Comparison of ENCODE assay signal across 35 cellular contexts in genomic region chr1:89733748-89734147, GRCh38.
"Had no signal": no experiment of that assay in that cellular context is flagged by ENCODE, and none has a peak within 500 bp of the region (broad histone marks: within the 10 kb centered on the region; RNA-seq: fewer than 3 reads in every experiment).

No MANE protein-coding gene starts in this region.

- H3K4me1 ChIP-seq: ascending aorta, Peyer's patch had no signal

- H3K27ac Mint-ChIP-seq: activated B cell treated with CpG ODN at 0.5 μM for 24 hours; activated CD4-positive, alpha-beta memory T cell treated with anti-CD3 and anti-CD28 coated beads, Interleukin-2, amount 10 ng/mL, durations not matched to agents 7 days and 5 days; activated CD8-positive, alpha-beta memory T cell treated with anti-CD3 and anti-CD28 coated beads, Interleukin-2, amount 10 ng/mL, durations not matched to agents 7 days and 5 days; activated naive CD8-positive, alpha-beta T cell treated with anti-CD3 and anti-CD28 coated beads, Interleukin-2, amount 10 ng/mL, durations not matched to agents 7 days and 5 days had no signal

- H3K27ac ChIP-seq: ascending aorta, cardiac muscle cell, Peyer's patch, SJSA1, VCaP had no signal

- H3K27me3 ChIP-seq: ascending aorta, cardiac muscle cell, MG63, Peyer's patch, SJSA1 had no signal

- H3K4me3 Mint-ChIP-seq: activated B cell treated with CpG ODN at 0.5 μM for 24 hours; activated CD4-positive, alpha-beta memory T cell treated with anti-CD3 and anti-CD28 coated beads, Interleukin-2, amount 10 ng/mL, durations not matched to agents 7 days and 5 days; activated CD8-positive, alpha-beta memory T cell treated with anti-CD3 and anti-CD28 coated beads, Interleukin-2, amount 10 ng/mL, durations not matched to agents 7 days and 5 days; activated naive CD8-positive, alpha-beta T cell treated with anti-CD3 and anti-CD28 coated beads, Interleukin-2, amount 10 ng/mL, durations not matched to agents 7 days and 5 days; central memory CD8-positive, alpha-beta T cell had no signal

- H3K9me3 ChIP-seq: ascending aorta, MG63, Peyer's patch, SJSA1 had no signal

- H3K36me3 ChIP-seq: ascending aorta, cardiac muscle cell, MG63, Peyer's patch, SJSA1 had no signal

- H3K9me3 Mint-ChIP-seq: activated B cell treated with CpG ODN at 0.5 μM for 24 hours; activated CD4-positive, alpha-beta memory T cell treated with anti-CD3 and anti-CD28 coated beads, Interleukin-2, amount 10 ng/mL, durations not matched to agents 7 days and 5 days; activated naive CD8-positive, alpha-beta T cell treated with anti-CD3 and anti-CD28 coated beads, Interleukin-2, amount 10 ng/mL, durations not matched to agents 7 days and 5 days; central memory CD8-positive, alpha-beta T cell had no signal

- H3K4me3 ChIP-seq: ascending aorta, cardiac muscle cell, MG63, Peyer's patch, SJSA1 had no signal

- H3K27me3 Mint-ChIP-seq: activated B cell treated with CpG ODN at 0.5 μM for 24 hours; activated CD4-positive, alpha-beta memory T cell treated with anti-CD3 and anti-CD28 coated beads, Interleukin-2, amount 10 ng/mL, durations not matched to agents 7 days and 5 days; activated CD8-positive, alpha-beta memory T cell treated with anti-CD3 and anti-CD28 coated beads, Interleukin-2, amount 10 ng/mL, durations not matched to agents 7 days and 5 days; activated naive CD8-positive, alpha-beta T cell treated with anti-CD3 and anti-CD28 coated beads, Interleukin-2, amount 10 ng/mL, durations not matched to agents 7 days and 5 days; central memory CD8-positive, alpha-beta T cell had no signal

- ATAC-seq: activated CD8-positive, alpha-beta memory T cell treated with anti-CD3 and anti-CD28 coated beads, Interleukin-2, amount 10 ng/mL, durations not matched to agents 7 days and 5 days; PC-3 had no signal

- DNase-seq: activated B cell treated with CpG ODN at 0.5 μM for 24 hours; activated CD4-positive, alpha-beta memory T cell treated with anti-CD3 and anti-CD28 coated beads, Interleukin-2, amount 10 ng/mL, durations not matched to agents 7 days and 5 days; activated CD4-positive, alpha-beta T cell treated with anti-CD3 and anti-CD28 coated beads for 1 hour; activated CD4-positive, alpha-beta T cell treated with anti-CD3 and anti-CD28 coated beads for 48 hours; activated CD8-positive, alpha-beta memory T cell treated with anti-CD3 and anti-CD28 coated beads for 24 hours; activated CD8-positive, alpha-beta memory T cell treated with anti-CD3 and anti-CD28 coated beads, Interleukin-2, amount 10 ng/mL, durations not matched to agents 7 days and 5 days; activated CD8-positive, alpha-beta memory T cell treated with anti-CD3 and anti-CD28 coated beads, Interleukin-2, amount 50 U/mL, for 48 hours; activated effector memory CD4-positive, alpha-beta T cell treated with Interleukin-2 at 50 U/mL for 16 hours; activated naive CD4-positive, alpha-beta T cell treated with anti-CD3 and anti-CD28 coated beads, Interleukin-2, amount 50 U/mL, for 16 hours; activated naive CD8-positive, alpha-beta T cell treated with anti-CD3 and anti-CD28 coated beads, Interleukin-2, amount 10 ng/mL, durations not matched to agents 7 days and 5 days; activated T-cell treated with anti-CD3 and anti-CD28 coated beads, Interleukin-2, amount 50 U/mL, for 48 hours; amygdala; Karpas-422; KBM-7; MG63; NCI-H1048; NCI-H146; NCI-H1930; NCI-H2081 treated with DMSO at 0.1 percent for 48 hours; NCI-H345; NCI-H524 treated with DMSO at 0.1 percent for 48 hours; NK-92 treated with Interleukin-12 subunit alpha and Interleukin-12 subunit beta, amount 100 ng/mL, for 24 hours; PC-3; Peyer's patch; RPMI8226; SHP77 treated with DMSO at 0.1 percent for 48 hours; SW 1271; T-helper 1 cell; T-helper 2 cell; T-helper 9 cell had no signal

- H3K4me1 Mint-ChIP-seq: activated B cell treated with CpG ODN at 0.5 μM for 24 hours had no signal
